Comparison of ENCODE assay signal across 11 cellular contexts in genomic region chr15:96181873-96182301, GRCh38.
DNase-seq lines count a peak whose midpoint lies in the region; ATAC-seq and TF ChIP-seq lines count a peak whose summit lies in the region.
"Had no signal": no experiment of that assay in that cellular context is flagged by ENCODE, and none has a peak within 500 bp of the region (broad histone marks: within the 10 kb centered on the region; RNA-seq: fewer than 3 reads in every experiment).

No MANE protein-coding gene starts in this region.

- H3K9me3 ChIP-seq in neuronal stem cell (replicated peaks in 1 of 2; ENCODE audit: control insufficient read depth in 2 of 2, insufficient read depth in 1 of 2, low read depth in 1 of 2, low read length in 2 of 2) (no peaks in the 10 kb centered on the region), vagina (no peaks in the 10 kb centered on the region), smooth muscle cell (replicated peaks; ENCODE audit: low read depth) (no peaks in the 10 kb centered on the region)

- H3K79me1 ChIP-seq in neuronal stem cell (ENCODE audit: low read depth, low read length): no peaks in the 10 kb centered on the region

- TF ChIP-seq CTCF in fibroblast of villous mesenchyme (IDR thresholded peaks at IDR 0.05; ENCODE audit: insufficient read depth, low read depth, low read length): no peak
- TF ChIP-seq CTCF in vagina (IDR thresholded peaks at IDR 0.05): no peak
- TF ChIP-seq CTCF in smooth muscle cell (IDR thresholded peaks at IDR 0.05; ENCODE audit: borderline replicate concordance, insufficient read depth, poor library complexity, severe bottlenecking): no peak

- H2BK120ac ChIP-seq in neuronal stem cell (ENCODE audit: low read depth, low read length): no peak overlapping the region

- H4K20me1 ChIP-seq in smooth muscle cell (ENCODE audit: low read depth): no peaks in the 10 kb centered on the region

- H3K79me2 ChIP-seq in smooth muscle cell (ENCODE audit: low read depth): no peaks in the 10 kb centered on the region

- no CpG with 5 or more reads among the region's 8 CpGs for WGBS in neuronal stem cell (ENCODE audit: extremely low coverage in 2 of 2, insufficient read length in 2 of 2, insufficient replicate concordance in 1 of 2), 2 donors
- WGBS in smooth muscle cell (ENCODE audit: low lambda C conversion rate): 76% methylated on average over 8 of the region's 8 CpGs

- ATAC-seq in Right ventricle myocardium inferior: peak; percentile 89

- DNase-seq in Right ventricle myocardium inferior (ENCODE audit: missing footprints) (peak; percentile 74), cardiac septum (ENCODE audit: low spot score) (no peak), fibroblast of villous mesenchyme (ENCODE audit: low read depth) (peak; percentile 97), neuronal stem cell (ENCODE audit: low spot score) (no peak), vagina (ENCODE audit: extremely low spot score in 2 of 2) (no peak), smooth muscle cell (lab: John Stamatoyannopoulos, UW; ENCODE audit: unreplicated experiment) (no peak), NCI-H187 treated with DMSO at 0.1 percent for 48 hours (lab: John Stamatoyannopoulos, UW) (no peak), COR-L47 (lab: John Stamatoyannopoulos, UW) (no peak)
- DNase-seq: activated CD8-positive, alpha-beta memory T cell treated with anti-CD3 and anti-CD28 coated beads, Interleukin-2, amount 50 U/mL, for 4 hours; NCI-H1694; nucleus accumbens had no signal

- H3K27me3 ChIP-seq in neuronal stem cell (ENCODE audit: control insufficient read depth in 3 of 3, insufficient read depth in 3 of 3, low read depth in 1 of 3, low read length in 3 of 3): no peaks in the 10 kb centered on the region
- no peaks in the 10 kb centered on the region for H3K27me3 ChIP-seq in vagina
- peaks cover 30% of the 10 kb centered on the region for H3K27me3 ChIP-seq in smooth muscle cell (ENCODE audit: low read depth)

- no peak overlapping the region for H3K23ac ChIP-seq in neuronal stem cell (ENCODE audit: low read depth, low read length, poor library complexity)

- H4K91ac ChIP-seq in neuronal stem cell (ENCODE audit: low read depth, low read length, poor library complexity): no peak overlapping the region

- H3K36me3 ChIP-seq in neuronal stem cell (replicated peaks in 1 of 2; ENCODE audit: control insufficient read depth in 2 of 2, insufficient read depth in 2 of 2, low read length in 2 of 2) (no peaks in the 10 kb centered on the region), vagina (no peaks in the 10 kb centered on the region), smooth muscle cell (ENCODE audit: low read depth) (no peaks in the 10 kb centered on the region)

- H3K4me2 ChIP-seq in neuronal stem cell (ENCODE audit: insufficient read depth, low read length, poor library complexity, severe bottlenecking) (no peak overlapping the region), smooth muscle cell (no peak overlapping the region)

- no peak for TF ChIP-seq POLR2A in vagina (IDR thresholded peaks at IDR 0.05)

- no peak overlapping the region for H3K4ac ChIP-seq in neuronal stem cell (ENCODE audit: low read length)

- no peak overlapping the region for H3K14ac ChIP-seq in neuronal stem cell (ENCODE audit: low read length)

- H2AFZ ChIP-seq in neuronal stem cell (ENCODE audit: low read length) (no peak overlapping the region), smooth muscle cell (ENCODE audit: low read depth) (no peak overlapping the region)

- no peak overlapping the region for H2AK5ac ChIP-seq in neuronal stem cell (ENCODE audit: low read depth, low read length)

- H3F3A ChIP-seq in smooth muscle cell (ENCODE audit: low read depth): no peaks in the 10 kb centered on the region

- no peak overlapping the region for H2BK12ac ChIP-seq in neuronal stem cell (ENCODE audit: low read length)

- no peak overlapping the region for H2BK15ac ChIP-seq in neuronal stem cell (ENCODE audit: low read length)

- H3K9ac ChIP-seq in neuronal stem cell (ENCODE audit: low read depth, low read length, poor library complexity) (no peak overlapping the region), smooth muscle cell (ENCODE audit: low read depth) (no peak overlapping the region)

- no peak overlapping the region for H4K8ac ChIP-seq in neuronal stem cell (ENCODE audit: low read depth, low read length)

- H3K4me1 ChIP-seq in neuronal stem cell (ENCODE audit: control insufficient read depth in 2 of 2, insufficient read depth in 1 of 2, low read depth in 1 of 2, low read length in 2 of 2) (peaks cover 7 to 11% of the 10 kb centered on the region in 2 donors), vagina (peaks cover 28% of the 10 kb centered on the region), smooth muscle cell (ENCODE audit: low read depth) (no peaks in the 10 kb centered on the region)

- no peak overlapping the region for H2BK5ac ChIP-seq in neuronal stem cell (ENCODE audit: low read length)

- H3K27ac ChIP-seq in neuronal stem cell (replicated peaks; ENCODE audit: low read length) (no peak overlapping the region), vagina (peak overlapping the region; percentile 78), smooth muscle cell (ENCODE audit: low read depth) (no peak overlapping the region)

- intact Hi-C loops in Right ventricle myocardium inferior (cut with DNase I): no loop called here
- intact Hi-C loops in cardiac septum (cut with DNase I): no loop called here
- intact Hi-C loops in vagina (cut with DNase I): no loop called here

- peak overlapping the region; percentile 22 for H3K18ac ChIP-seq in neuronal stem cell (ENCODE audit: low read length)

- H3K4me3 ChIP-seq in fibroblast of villous mesenchyme (ENCODE audit: low read depth, low read length): no peak overlapping the region
- H3K4me3 ChIP-seq in neuronal stem cell (ENCODE audit: low read length in 2 of 2): no peak overlapping the region
- no peak overlapping the region for H3K4me3 ChIP-seq in vagina
- H3K4me3 ChIP-seq in smooth muscle cell: no peak overlapping the region

Comparison
In these comparisons a context has a peak if more than half of its experiments do, and no peak if none do; other contexts are left out.
1. DNase-seq: peak in Right ventricle myocardium inferior (single experiment) and fibroblast of villous mesenchyme (single experiment); none in cardiac septum (single experiment), neuronal stem cell (single experiment), vagina (0 of 2), smooth muscle cell (single experiment), NCI-H187 treated with DMSO at 0.1 percent for 48 hours (single experiment) and COR-L47 (single experiment).